In genomic region chr5:72179816-72180440, GRCh38 we compare ENCODE assay signal across 9 cellular contexts.
DNase-seq lines count a peak whose midpoint lies in the region; ATAC-seq, FAIRE-seq and TF ChIP-seq lines count a peak whose summit lies in the region.
"Had no signal": no experiment of that assay in that cellular context is flagged by ENCODE, and none has a peak within 500 bp of the region (broad histone marks: within the 10 kb centered on the region; RNA-seq: fewer than 3 reads in every experiment).

No MANE protein-coding gene starts in this region.

- no peaks in the 10 kb centered on the region for H3K36me3 ChIP-seq in SJCRH30
- H3K36me3 ChIP-seq in mucosa of descending colon (ENCODE audit: low read depth): no peaks in the 10 kb centered on the region

- no peaks in the 10 kb centered on the region for H3K27me3 ChIP-seq in SJCRH30

- CTCF ChIA-PET in A549 (lab: Yijun Ruan, JAX): interaction anchor here (0.5 to 1.6 kb wide), 2 partner anchors 36 to 129 kb away, joined by 4 read pairs; no protein-coding TSS in a partner anchor

- H3K36me3 Mint-ChIP-seq in osteocyte (ENCODE audit: unreplicated experiment): peaks cover 30% of the 10 kb centered on the region

- H3K4me1 ChIP-seq in A549: peaks cover 48% of the 10 kb centered on the region
- no peaks in the 10 kb centered on the region for H3K4me1 ChIP-seq in SJCRH30
- H3K4me1 ChIP-seq in mucosa of descending colon (ENCODE audit: low read depth): no peaks in the 10 kb centered on the region

- H3K27ac Mint-ChIP-seq in osteocyte (ENCODE audit: unreplicated experiment): peak overlapping the region; percentile 97
- H3K27ac Mint-ChIP-seq: nephron had no signal

- no peaks in the 10 kb centered on the region for H3K27me3 Mint-ChIP-seq in osteocyte (ENCODE audit: unreplicated experiment)

- H3K4me3 ChIP-seq in A549: no peak overlapping the region; the same call in 2 of the 3 replicates
- peak overlapping the region; percentile 29 for H3K4me3 ChIP-seq in SJCRH30
- no peak overlapping the region for H3K4me3 ChIP-seq in mucosa of descending colon

- H3K4me2 ChIP-seq in A549: peak overlapping the region; percentile 86

- intact Hi-C loops in mucosa of descending colon (cut with DNase I, micrococcal nuclease): no loop called here

- peak overlapping the region; percentile 33 for H3K4me3 Mint-ChIP-seq in osteocyte (ENCODE audit: unreplicated experiment)
- H3K4me3 Mint-ChIP-seq: nephron had no signal

- no peak for DNase-seq in A549 (ENCODE audit: low read depth in 1 of 2, low spot score in 1 of 2)
- DNase-seq in SJCRH30: no peak
- DNase-seq in osteocyte (ENCODE audit: extremely low spot score, unreplicated experiment): no peak
- DNase-seq in medulla oblongata (ENCODE audit: extremely low spot score): no peak
- no peak for DNase-seq in SIG-M5 (lab: John Stamatoyannopoulos, UW)
- DNase-seq in stimulated activated CD4-positive, alpha-beta T cell treated with anti-CD3 and anti-CD28 coated beads, Interleukin-12 subunit alpha, Interleukin-12 subunit beta, amount 100 ng/mL, for 4 hours: no peak
- DNase-seq in mucosa of descending colon: no peak

- POLR2A ChIA-PET in A549 (lab: Yijun Ruan, JAX): no interaction called here

- 87% methylated on average over 11 of the region's 11 CpGs for WGBS in A549 (ENCODE audit: missing lambda C conversion rate)

- no peak for FAIRE-seq in A549 (lab: Jason Lieb, UNC)

- peak overlapping the region; percentile 75 to 81 for H3K27ac ChIP-seq in A549
- no peak overlapping the region for H3K27ac ChIP-seq in SJCRH30

- no peak for TF ChIP-seq EP300 in A549 (IDR thresholded peaks at IDR 0.05)

- H3K9me3 Mint-ChIP-seq in osteocyte (ENCODE audit: unreplicated experiment): no peaks in the 10 kb centered on the region
- H3K9me3 Mint-ChIP-seq: nephron had no signal

- TF ChIP-seq RAD21 in A549 (conservative IDR thresholded peaks at IDR 0.05 in 1 of 2, IDR thresholded peaks at IDR 0.05 in 1 of 2): no peak

- ATAC-seq in A549: peak; percentile 23 to 30; a peak in 4 of 6 replicates
- peak; percentile 29 for ATAC-seq in esophagus mucosa
- no peak for ATAC-seq in mucosa of descending colon

- TF ChIP-seq POLR2A in A549 (IDR thresholded peaks at IDR 0.05; ENCODE audit: low read length): no peak

- no peaks in the 10 kb centered on the region for H3K9me3 ChIP-seq in A549
- H3K9me3 ChIP-seq in SJCRH30 (replicated peaks): no peaks in the 10 kb centered on the region
- no peaks in the 10 kb centered on the region for H3K9me3 ChIP-seq in mucosa of descending colon

- H3K4me1 Mint-ChIP-seq in osteocyte (ENCODE audit: unreplicated experiment): peaks cover 65% of the 10 kb centered on the region

- TF ChIP-seq CTCF in A549 (IDR thresholded peaks at IDR 0.05): no peak
- no peak for TF ChIP-seq CTCF in osteocyte (IDR thresholded peaks at IDR 0.05)
- TF ChIP-seq CTCF in mucosa of descending colon (IDR thresholded peaks at IDR 0.05): no peak

TF ChIP-seq in A549, 52 proteins besides CTCF, POLR2A, EP300 and RAD21:
- TF ChIP-seq GATA3 (IDR thresholded peaks at IDR 0.05; ENCODE audit: borderline replicate concordance): no peak
- no peak for TF ChIP-seq REST (IDR thresholded peaks at IDR 0.05)
- TF ChIP-seq, protein P1, sequence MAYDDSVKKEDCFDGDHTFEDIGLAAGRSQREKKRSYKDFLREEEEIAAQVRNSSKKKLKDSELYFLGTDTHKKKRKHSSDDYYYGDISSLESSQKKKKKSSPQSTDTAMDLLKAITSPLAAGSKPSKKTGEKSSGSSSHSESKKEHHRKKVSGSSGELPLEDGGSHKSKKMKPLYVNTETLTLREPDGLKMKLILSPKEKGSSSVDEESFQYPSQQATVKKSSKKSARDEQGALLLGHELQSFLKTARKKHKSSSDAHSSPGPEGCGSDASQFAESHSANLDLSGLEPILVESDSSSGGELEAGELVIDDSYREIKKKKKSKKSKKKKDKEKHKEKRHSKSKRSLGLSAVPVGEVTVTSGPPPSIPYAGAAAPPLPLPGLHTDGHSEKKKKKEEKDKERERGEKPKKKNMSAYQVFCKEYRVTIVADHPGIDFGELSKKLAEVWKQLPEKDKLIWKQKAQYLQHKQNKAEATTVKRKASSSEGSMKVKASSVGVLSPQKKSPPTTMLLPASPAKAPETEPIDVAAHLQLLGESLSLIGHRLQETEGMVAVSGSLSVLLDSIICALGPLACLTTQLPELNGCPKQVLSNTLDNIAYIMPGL (CRISPR knock-in tag; IDR thresholded peaks at IDR 0.05; ENCODE audit: borderline replicate concordance): no peak
- no peak for TF ChIP-seq BCL3 (IDR thresholded peaks at IDR 0.05)
- no peak for TF ChIP-seq ATOH8 (CRISPR knock-in tag; IDR thresholded peaks at IDR 0.05; ENCODE audit: low read depth)
- TF ChIP-seq RCOR1 (IDR thresholded peaks at IDR 0.05; ENCODE audit: low read depth, low read length): no peak
- no peak for TF ChIP-seq HES2 (IDR thresholded peaks at IDR 0.05)
